Comparison of ENCODE assay signal across 7 cellular contexts in genomic region chr19:40492274-40492673, GRCh38. TPM values are rescaled to one million over a fixed set of nuclear protein-coding genes. Genes with fewer than 3 reads are reported as not detected.
"Had no signal": no experiment of that assay in that cellular context is flagged by ENCODE, and none has a peak within 500 bp of the region (broad histone marks: within the 10 kb centered on the region; RNA-seq: fewer than 3 reads in every experiment).

No MANE protein-coding gene starts in this region.

- FAIRE-seq: HTR-8/SVneo had no signal

- H3K27ac ChIP-seq: GM23248 had no signal

- H3K4me3 Mint-ChIP-seq: IgD-negative memory B cell had no signal

- H2AFZ ChIP-seq: GM23248 had no signal

- DNase-seq: GM23248, GOT3, H7 had no signal

- H3K9ac ChIP-seq: GM23248 had no signal

- H3K9me3 ChIP-seq: HAP-1 had no signal

- ATAC-seq: HCT116 had no signal

- H3K36me3 ChIP-seq: HAP-1 had no signal

- H3K9me3 Mint-ChIP-seq: IgD-negative memory B cell had no signal

- H3K4me3 ChIP-seq: GM23248, HAP-1 had no signal

RNA-seq across cellular contexts. Expression of gene SPTBN4, which starts 25.5 kb away (rescaled TPM):
- polyA plus RNA-seq: IgD-negative memory B cell had no signal
